In the genomic region with DNA sequence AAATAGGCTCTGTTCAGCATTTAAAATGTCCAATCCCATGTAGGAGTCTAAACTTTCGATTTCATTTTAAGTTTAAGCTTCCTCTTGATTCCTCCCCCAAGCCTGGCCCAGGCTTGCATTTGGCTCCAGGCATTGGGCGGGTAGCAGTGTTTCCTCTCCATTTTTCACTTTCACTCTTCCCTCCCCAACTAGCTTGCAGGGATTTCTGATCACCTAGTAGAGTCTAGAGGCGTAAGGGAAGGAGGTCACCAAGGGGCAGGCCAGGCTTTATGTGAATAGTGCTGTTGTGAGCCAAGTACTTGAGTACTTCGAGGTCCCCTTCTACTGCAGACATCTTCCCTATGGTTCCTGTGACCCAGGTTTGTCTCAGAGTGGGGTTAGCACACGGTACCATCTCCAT, we compare ENCODE assay signal across 2 cellular contexts. TPM values are rescaled to one million over a fixed set of nuclear protein-coding genes. Genes with fewer than 3 reads are reported as not detected.
"Had no signal": no experiment of that assay in that cellular context is flagged by ENCODE, and none has a peak within 500 bp of the region (broad histone marks: within the 10 kb centered on the region; RNA-seq: fewer than 3 reads in every experiment).

No MANE protein-coding gene starts in this region.

RNA-seq across cellular contexts. Expression of gene SYT15B, which starts 18.5 kb away (rescaled TPM):
- total RNA-seq: mammary epithelial cell, occipital lobe had no signal
